In the genomic region with DNA sequence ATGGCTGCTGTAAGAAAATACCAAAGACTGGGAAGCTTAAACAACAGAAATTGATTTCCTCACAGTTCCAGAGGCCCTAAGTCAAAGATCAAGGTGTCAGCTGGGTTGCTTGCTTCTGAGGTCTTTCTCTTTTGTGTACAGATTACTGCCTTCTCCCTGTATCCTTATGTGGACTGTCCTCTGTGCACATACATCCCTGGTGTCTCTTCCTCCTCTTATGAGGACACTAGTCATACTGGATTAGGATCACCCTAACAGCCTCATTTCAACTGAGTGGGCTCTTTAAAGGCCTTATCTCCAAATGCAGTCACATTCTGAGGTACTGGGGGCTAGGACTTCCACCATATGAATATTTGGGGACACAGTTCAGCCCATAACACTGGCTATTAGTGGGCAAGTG, we compare ENCODE assay signal across 19 cellular contexts.
DNase-seq lines count a peak whose midpoint lies in the region; ATAC-seq, FAIRE-seq and TF ChIP-seq lines count a peak whose summit lies in the region.
"Had no signal": no experiment of that assay in that cellular context is flagged by ENCODE, and none has a peak within 500 bp of the region (broad histone marks: within the 10 kb centered on the region; RNA-seq: fewer than 3 reads in every experiment).

No MANE protein-coding gene starts in this region.

- CTCF ChIA-PET in Panc1 (lab: Charles Lee) (interaction anchor here (1.2 kb wide), 1 partner anchor 336 kb away, joined by 3 read pairs; a partner anchor contains a TSS), K562 (lab: Yijun Ruan, JAX; ENCODE audit: low intra/inter-chr PET ratio) (no interaction called here)

- H3K9me1 ChIP-seq in K562 (ENCODE audit: control insufficient read depth, insufficient read depth, low read length): peaks cover 5% of the 10 kb centered on the region

- TF ChIP-seq EP300 in K562 (IDR thresholded peaks at IDR 0.05; ENCODE audit: low read length): no peak

- H3K36me3 ChIP-seq in Panc1 (ENCODE audit: control insufficient read depth, insufficient read depth, low read length) (no peaks in the 10 kb centered on the region), K562 (ENCODE audit: control insufficient read depth, insufficient read depth, low read length) (no peaks in the 10 kb centered on the region), smooth muscle cell (ENCODE audit: low read depth) (no peaks in the 10 kb centered on the region)

- no peak overlapping the region for H3K9ac ChIP-seq in K562 (ENCODE audit: insufficient read depth in 1 of 2, low read depth in 2 of 2, low read length in 2 of 2)
- no peak overlapping the region for H3K9ac ChIP-seq in smooth muscle cell (ENCODE audit: low read depth)
- H3K9ac ChIP-seq: GM23248 had no signal

- TF ChIP-seq CTCF in Panc1 (IDR thresholded peaks at IDR 0.05) (no peak), K562 (IDR thresholded peaks at IDR 0.05 in 2 of 3, conservative IDR thresholded peaks at IDR 0.05 in 1 of 3; ENCODE audit: insufficient read depth in 2 of 3, low read depth in 1 of 3, low read length in 3 of 3) (no peak), neural crest cell (conservative IDR thresholded peaks at IDR 0.05) (no peak), smooth muscle cell (IDR thresholded peaks at IDR 0.05; ENCODE audit: borderline replicate concordance, insufficient read depth, poor library complexity, severe bottlenecking) (no peak), foreskin fibroblast (IDR thresholded peaks at IDR 0.05; ENCODE audit: low read depth, low read length) (no peak)

- H3K79me2 ChIP-seq in K562 (ENCODE audit: control insufficient read depth, insufficient read depth, low read length) (no peaks in the 10 kb centered on the region), smooth muscle cell (ENCODE audit: low read depth) (no peaks in the 10 kb centered on the region)

- peak overlapping the region; percentile 64 for H3K27ac Mint-ChIP-seq in neural crest cell (ENCODE audit: unreplicated experiment)
- H3K27ac Mint-ChIP-seq in T-helper 2 cell treated with Interferon-gamma antibody and Interleukin-4, amounts not matched to agents 5 μg/mL and 100 μg/mL, for 36 hours: no peak overlapping the region
- H3K27ac Mint-ChIP-seq: CD4-positive, CD25-positive, alpha-beta regulatory T cell; HFFc6 had no signal

- H3K9me3 ChIP-seq in Panc1 (ENCODE audit: control insufficient read depth, insufficient read depth, low read depth, low read length) (no peaks in the 10 kb centered on the region), K562 (replicated peaks; ENCODE audit: control insufficient read depth, insufficient read depth, low read depth, low read length) (no peaks in the 10 kb centered on the region), smooth muscle cell (replicated peaks; ENCODE audit: low read depth) (no peaks in the 10 kb centered on the region)

- H2AFZ ChIP-seq in K562 (ENCODE audit: low read depth, low read length) (peak overlapping the region; percentile 52), smooth muscle cell (ENCODE audit: low read depth) (no peak overlapping the region)
- H2AFZ ChIP-seq: GM23248 had no signal

- DNase-seq in Panc1 (ENCODE audit: low read depth, low spot score) (no peak), K562 (ENCODE audit: extremely low read depth in 1 of 4, low spot score in 3 of 4) (no peak), neural crest cell (ENCODE audit: low read depth, low spot score) (no peak), smooth muscle cell (lab: John Stamatoyannopoulos, UW; ENCODE audit: unreplicated experiment) (no peak), NCI-H748 treated with DMSO at 0.1 percent for 48 hours (lab: John Stamatoyannopoulos, UW) (no peak), foreskin fibroblast (no peak)
- no peak for DNase-seq in T-helper 2 cell treated with Interferon-gamma antibody and Interleukin-4, amounts not matched to agents 5 μg/mL and 100 μg/mL, for 36 hours (ENCODE audit: low spot score)
- DNase-seq: CD4-positive, CD25-positive, alpha-beta regulatory T cell; H9; KG1; NCI-H1092; NCI-H1436; NCI-H1930; NCI-H510A had no signal

- no peak for TF ChIP-seq POLR2A in K562 (conservative IDR thresholded peaks at IDR 0.05)

- H4K20me1 ChIP-seq in K562 (replicated peaks; ENCODE audit: control insufficient read depth, insufficient read depth, low read length) (no peaks in the 10 kb centered on the region), smooth muscle cell (ENCODE audit: low read depth) (no peaks in the 10 kb centered on the region)

- FAIRE-seq in K562 (lab: Jason Lieb, UNC): peak; percentile 19
- FAIRE-seq: GM12891 had no signal

- TF ChIP-seq RAD21 in K562 (CRISPR knock-in tag; conservative IDR thresholded peaks at IDR 0.05 in 1 of 2, IDR thresholded peaks at IDR 0.05 in 1 of 2): no peak

- ATAC-seq in Panc1 (peak; percentile 54; the same call in 1 of the 2 replicates), K562 (peak; percentile 68)

- H3K27ac ChIP-seq in Panc1 (ENCODE audit: low read length) (peak overlapping the region; percentile 63), K562 (ENCODE audit: extremely low read depth, low read depth, low read length) (peak overlapping the region; percentile 50; the same call in 2 of the 3 replicates), smooth muscle cell (ENCODE audit: low read depth) (peak overlapping the region; percentile 9)
- H3K27ac ChIP-seq: GM23248, HL-60, SK-N-MC had no signal

- H3K4me1 ChIP-seq in Panc1 (ENCODE audit: control insufficient read depth, insufficient read depth, low read length) (peaks cover 15% of the 10 kb centered on the region), K562 (replicated peaks in 1 of 2; ENCODE audit: control insufficient read depth in 2 of 2, insufficient read depth in 2 of 2, low read length in 2 of 2) (peaks cover 8 to 29% of the 10 kb centered on the region in 2 experiments), smooth muscle cell (ENCODE audit: low read depth) (no peaks in the 10 kb centered on the region)

- BruUV-seq in Panc1 (replicated peaks; lab: Mats Ljungman, UMichigan) (no TSS peak), K562 (replicated peaks; lab: Mats Ljungman, UMichigan) (no TSS peak)

- H3K9me3 Mint-ChIP-seq in neural crest cell: peaks cover 16% of the 10 kb centered on the region
- H3K9me3 Mint-ChIP-seq in T-helper 2 cell treated with Interferon-gamma antibody and Interleukin-4, amounts not matched to agents 5 μg/mL and 100 μg/mL, for 36 hours: peaks cover 22% of the 10 kb centered on the region

- peaks cover 18% of the 10 kb centered on the region for H3K4me1 Mint-ChIP-seq in neural crest cell
- no peaks in the 10 kb centered on the region for H3K4me1 Mint-ChIP-seq in T-helper 2 cell treated with Interferon-gamma antibody and Interleukin-4, amounts not matched to agents 5 μg/mL and 100 μg/mL, for 36 hours (ENCODE audit: low read depth)
- H3K4me1 Mint-ChIP-seq: CD4-positive, CD25-positive, alpha-beta regulatory T cell had no signal

- H3K4me2 ChIP-seq in K562 (ENCODE audit: insufficient read depth, low read length): peak overlapping the region; percentile 27; the same call in 1 of the 2 replicates
- H3K4me2 ChIP-seq in smooth muscle cell: peak overlapping the region; percentile 23

- peaks cover 5% of the 10 kb centered on the region for H3K36me3 Mint-ChIP-seq in neural crest cell (ENCODE audit: low read depth)
- peaks cover 6% of the 10 kb centered on the region for H3K36me3 Mint-ChIP-seq in T-helper 2 cell treated with Interferon-gamma antibody and Interleukin-4, amounts not matched to agents 5 μg/mL and 100 μg/mL, for 36 hours (ENCODE audit: low read depth)
- H3K36me3 Mint-ChIP-seq: CD4-positive, CD25-positive, alpha-beta regulatory T cell had no signal

- POLR2A ChIA-PET in Panc1 (lab: Charles Lee): no interaction called here
- POLR2A ChIA-PET in K562 (lab: Yijun Ruan, JAX): interaction anchor here (1.1 to 2.7 kb wide), 3 partner anchors 23 to 337 kb away, joined by 3 to 6 read pairs (median 4); no protein-coding TSS in a partner anchor

- H3F3A ChIP-seq in smooth muscle cell (ENCODE audit: low read depth): peaks cover 12% of the 10 kb centered on the region

- in situ Hi-C loops in Panc1 (cut with HindIII; ENCODE audit: low pct_unique_long_range_greater_than_20kb, low sequenced_read_pairs): no loop called here
- in situ Hi-C loops in K562 (cut with MboI): no loop called here

- no peaks in the 10 kb centered on the region for H3K27me3 Mint-ChIP-seq in neural crest cell (ENCODE audit: low read depth)
- no peaks in the 10 kb centered on the region for H3K27me3 Mint-ChIP-seq in T-helper 2 cell treated with Interferon-gamma antibody and Interleukin-4, amounts not matched to agents 5 μg/mL and 100 μg/mL, for 36 hours (ENCODE audit: low read depth)

- no peak overlapping the region for H3K4me3 Mint-ChIP-seq in neural crest cell
- no peak overlapping the region for H3K4me3 Mint-ChIP-seq in T-helper 2 cell treated with Interferon-gamma antibody and Interleukin-4, amounts not matched to agents 5 μg/mL and 100 μg/mL, for 36 hours
- H3K4me3 Mint-ChIP-seq: CD4-positive, CD25-positive, alpha-beta regulatory T cell; H9; HFFc6 had no signal

- H3K27me3 ChIP-seq in Panc1 (ENCODE audit: control insufficient read depth, insufficient read depth, low read length): no peaks in the 10 kb centered on the region
- H3K27me3 ChIP-seq in K562 (ENCODE audit: control insufficient read depth in 2 of 2, insufficient read depth in 2 of 2, low read length in 2 of 2): no peaks in the 10 kb centered on the region
- H3K27me3 ChIP-seq in smooth muscle cell (ENCODE audit: low read depth): no peaks in the 10 kb centered on the region

- H3K4me3 ChIP-seq in Panc1 (ENCODE audit: low read depth in 2 of 2, low read length in 2 of 2) (no peak overlapping the region), K562 (no peak overlapping the region), smooth muscle cell (no peak overlapping the region), foreskin fibroblast (ENCODE audit: low read depth in 1 of 2, low read length in 2 of 2) (no peak overlapping the region)
- H3K4me3 ChIP-seq: GM23248, SK-N-MC had no signal

- intact Hi-C loops in Panc1 (cut with micrococcal nuclease; ENCODE audit: unreplicated experiment): no loop called here
- intact Hi-C loops in K562 (cut with micrococcal nuclease): loop anchor here (5.0 to 10.0 kb wide), 2 partner anchors 101 to 332 kb away; a partner anchor contains a TSS

TF ChIP-seq in K562, 482 proteins besides CTCF, POLR2A, EP300 and RAD21 (continues in another document):
- TF ChIP-seq, protein P1, sequence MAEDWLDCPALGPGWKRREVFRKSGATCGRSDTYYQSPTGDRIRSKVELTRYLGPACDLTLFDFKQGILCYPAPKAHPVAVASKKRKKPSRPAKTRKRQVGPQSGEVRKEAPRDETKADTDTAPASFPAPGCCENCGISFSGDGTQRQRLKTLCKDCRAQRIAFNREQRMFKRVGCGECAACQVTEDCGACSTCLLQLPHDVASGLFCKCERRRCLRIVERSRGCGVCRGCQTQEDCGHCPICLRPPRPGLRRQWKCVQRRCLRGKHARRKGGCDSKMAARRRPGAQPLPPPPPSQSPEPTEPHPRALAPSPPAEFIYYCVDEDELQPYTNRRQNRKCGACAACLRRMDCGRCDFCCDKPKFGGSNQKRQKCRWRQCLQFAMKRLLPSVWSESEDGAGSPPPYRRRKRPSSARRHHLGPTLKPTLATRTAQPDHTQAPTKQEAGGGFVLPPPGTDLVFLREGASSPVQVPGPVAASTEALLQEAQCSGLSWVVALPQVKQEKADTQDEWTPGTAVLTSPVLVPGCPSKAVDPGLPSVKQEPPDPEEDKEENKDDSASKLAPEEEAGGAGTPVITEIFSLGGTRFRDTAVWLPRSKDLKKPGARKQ (CRISPR knock-in tag; IDR thresholded peaks at IDR 0.05): no peak

Comparison
In these comparisons a context has a peak if more than half of its experiments do, and no peak if none do; other contexts are left out.
1. H3K27ac ChIP-seq: peak in every context shown above with its lines; median percentile 63 in Panc1; 50 in K562; 9 in smooth muscle cell.